ENCODE assay signal across 2 cellular contexts in the genomic region with DNA sequence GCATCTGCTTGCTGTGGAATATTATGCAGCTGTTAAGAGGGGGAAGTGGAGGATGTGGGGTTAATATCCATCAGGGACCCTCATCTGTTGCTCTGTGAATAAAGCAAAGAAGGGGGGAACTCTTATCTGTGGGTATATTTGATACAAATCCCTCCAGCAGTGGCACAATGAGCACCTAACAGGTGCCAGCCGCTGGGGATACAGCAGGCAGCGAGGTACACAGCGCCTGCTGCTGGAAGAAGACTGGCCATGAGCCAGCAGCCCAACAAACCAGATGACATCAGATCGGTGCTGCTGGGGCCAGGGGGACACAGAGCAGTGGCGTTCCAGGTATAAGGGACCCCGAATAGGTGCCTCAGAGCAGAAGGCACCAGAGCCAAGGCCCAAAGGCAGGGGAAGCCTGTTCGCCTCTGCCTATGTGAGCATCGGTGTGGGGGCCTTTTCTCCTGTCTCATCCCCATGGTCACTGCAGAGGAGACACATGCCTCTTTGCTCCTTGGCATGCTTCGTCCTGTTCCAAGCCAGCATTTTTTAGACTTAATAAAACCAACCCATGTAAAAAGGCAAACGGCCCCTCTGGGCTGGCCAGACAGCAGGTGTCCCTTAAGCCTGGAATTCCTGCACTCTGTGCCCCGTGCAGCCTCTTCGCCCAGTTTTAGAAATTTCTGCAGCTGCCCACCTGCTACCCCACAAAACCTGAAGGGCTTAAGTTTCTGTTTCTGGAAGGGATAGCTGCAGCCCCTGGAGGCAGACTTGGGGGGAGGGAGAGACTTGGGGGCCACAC.
TF ChIP-seq lines count a peak whose summit lies in the region.

No MANE protein-coding gene starts in this region.

TF ChIP-seq in IMR-90, 13 proteins besides CTCF, POLR2A, EP300 and RAD21:
- no peak for TF ChIP-seq CEBPB (IDR thresholded peaks at IDR 0.05; ENCODE audit: low read depth, low read length)
- TF ChIP-seq MAFK (IDR thresholded peaks at IDR 0.05; ENCODE audit: low read depth, low read length): no peak
- no peak for TF ChIP-seq SMC3 (IDR thresholded peaks at IDR 0.05; ENCODE audit: low read depth, low read length)
- no peak for TF ChIP-seq MXI1 (IDR thresholded peaks at IDR 0.05; ENCODE audit: borderline replicate concordance, low read depth, low read length)
- no peak for TF ChIP-seq RCOR1 (IDR thresholded peaks at IDR 0.05; ENCODE audit: insufficient replicate concordance, low read length)
- no peak for TF ChIP-seq NFE2L2 (IDR thresholded peaks at IDR 0.05; ENCODE audit: low read depth, low read length)
- no peak for TF ChIP-seq FOS (IDR thresholded peaks at IDR 0.05; ENCODE audit: low read depth, low read length)
- no peak for TF ChIP-seq CHD1 (IDR thresholded peaks at IDR 0.05; ENCODE audit: low read depth, low read length)
- no peak for TF ChIP-seq MAZ (IDR thresholded peaks at IDR 0.05; ENCODE audit: borderline replicate concordance, low read depth, low read length)
- TF ChIP-seq BHLHE40 (IDR thresholded peaks at IDR 0.05; ENCODE audit: low read depth, low read length): no peak
- TF ChIP-seq, protein P1, sequence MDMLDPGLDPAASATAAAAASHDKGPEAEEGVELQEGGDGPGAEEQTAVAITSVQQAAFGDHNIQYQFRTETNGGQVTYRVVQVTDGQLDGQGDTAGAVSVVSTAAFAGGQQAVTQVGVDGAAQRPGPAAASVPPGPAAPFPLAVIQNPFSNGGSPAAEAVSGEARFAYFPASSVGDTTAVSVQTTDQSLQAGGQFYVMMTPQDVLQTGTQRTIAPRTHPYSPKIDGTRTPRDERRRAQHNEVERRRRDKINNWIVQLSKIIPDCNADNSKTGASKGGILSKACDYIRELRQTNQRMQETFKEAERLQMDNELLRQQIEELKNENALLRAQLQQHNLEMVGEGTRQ (IDR thresholded peaks at IDR 0.05; ENCODE audit: low read depth, low read length): no peak
- TF ChIP-seq, protein P2, sequence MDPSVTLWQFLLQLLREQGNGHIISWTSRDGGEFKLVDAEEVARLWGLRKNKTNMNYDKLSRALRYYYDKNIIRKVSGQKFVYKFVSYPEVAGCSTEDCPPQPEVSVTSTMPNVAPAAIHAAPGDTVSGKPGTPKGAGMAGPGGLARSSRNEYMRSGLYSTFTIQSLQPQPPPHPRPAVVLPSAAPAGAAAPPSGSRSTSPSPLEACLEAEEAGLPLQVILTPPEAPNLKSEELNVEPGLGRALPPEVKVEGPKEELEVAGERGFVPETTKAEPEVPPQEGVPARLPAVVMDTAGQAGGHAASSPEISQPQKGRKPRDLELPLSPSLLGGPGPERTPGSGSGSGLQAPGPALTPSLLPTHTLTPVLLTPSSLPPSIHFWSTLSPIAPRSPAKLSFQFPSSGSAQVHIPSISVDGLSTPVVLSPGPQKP (IDR thresholded peaks at IDR 0.05; ENCODE audit: borderline replicate concordance, low read depth, low read length): no peak
- TF ChIP-seq RFX5 (IDR thresholded peaks at IDR 0.05; ENCODE audit: low read depth, low read length): no peak

TF ChIP-seq in H1, 55 proteins besides CTCF, POLR2A, EP300 and RAD21:
- TF ChIP-seq ZNF274 (IDR thresholded peaks at IDR 0.05; ENCODE audit: borderline replicate concordance, extremely low read depth, low read length) (no peak), JUND (IDR thresholded peaks at IDR 0.05; ENCODE audit: low read length) (0 out of 2 replicates have a peak, but pooled peaks have one; percentile 6), HDAC2 (IDR thresholded peaks at IDR 0.05; ENCODE audit: borderline replicate concordance in 1 of 2, low read depth in 2 of 2, low read length in 2 of 2) (0 out of 4 replicates have a peak, but pooled peaks of 1 of the 2 experiments have one; percentile 41), KDM1A (IDR thresholded peaks at IDR 0.05; ENCODE audit: borderline replicate concordance, low read length) (peak; percentile 83; the same call in 1 of the 2 replicates)
- TF ChIP-seq, protein P3, sequence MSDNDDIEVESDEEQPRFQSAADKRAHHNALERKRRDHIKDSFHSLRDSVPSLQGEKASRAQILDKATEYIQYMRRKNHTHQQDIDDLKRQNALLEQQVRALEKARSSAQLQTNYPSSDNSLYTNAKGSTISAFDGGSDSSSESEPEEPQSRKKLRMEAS (IDR thresholded peaks at IDR 0.05): 0 out of 2 replicates have a peak, but pooled peaks have one; percentile 34
TF ChIP-seq in H1: peak in this region for 4.
